ENCODE assay signal across 2 cellular contexts in the genomic region with DNA sequence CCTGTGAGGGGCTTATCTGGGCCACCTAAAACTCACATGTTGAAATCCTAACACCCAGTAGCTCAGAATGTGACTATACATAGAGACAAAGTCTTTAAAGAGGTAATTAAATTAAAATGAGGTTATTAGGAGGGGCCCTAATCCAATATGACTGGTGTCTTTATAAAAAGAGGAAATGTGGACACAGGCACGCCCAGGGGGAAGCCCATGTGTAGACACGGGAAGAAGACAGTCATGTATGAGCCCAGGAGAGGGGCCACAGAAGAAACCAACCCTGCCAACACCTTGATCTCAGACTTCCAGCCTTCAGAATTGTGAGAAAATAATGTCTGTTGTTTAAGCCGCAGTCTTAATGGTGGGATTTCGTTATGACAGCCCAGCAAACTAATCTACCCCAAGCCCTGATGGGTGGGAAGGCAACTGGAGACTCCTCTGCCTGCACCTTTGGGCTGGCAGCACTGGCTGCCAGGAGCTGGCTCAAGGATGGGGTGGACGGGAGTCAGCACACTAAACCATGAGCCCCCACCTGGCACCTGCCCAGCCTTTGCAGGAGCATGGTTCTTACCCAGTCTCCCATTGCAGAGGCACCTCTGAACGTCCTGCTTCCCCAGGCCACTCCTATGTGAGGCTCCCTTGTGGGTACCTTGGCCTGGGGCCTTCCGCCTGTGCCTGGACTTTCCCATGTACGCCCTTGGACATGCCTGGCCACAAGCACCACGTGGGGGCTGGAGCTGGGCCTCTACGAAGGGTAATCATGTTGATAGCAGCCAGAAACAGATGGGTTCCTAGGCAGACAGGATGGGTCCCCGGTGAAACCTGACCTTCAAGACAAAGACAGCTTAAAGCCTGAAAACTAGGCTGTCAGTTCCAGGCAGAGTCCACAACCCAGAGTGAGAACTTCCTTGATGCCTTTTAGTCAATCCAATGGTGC.
TF ChIP-seq lines count a peak whose summit lies in the region.

No MANE protein-coding gene starts in this region.

TF ChIP-seq in GM12891, 5 proteins besides CTCF, POLR2A, EP300 and RAD21:
- peak; percentile 60 for TF ChIP-seq SPI1 (IDR thresholded peaks at IDR 0.05; ENCODE audit: low read depth, low read length)
- TF ChIP-seq POU2F2 (IDR thresholded peaks at IDR 0.05; ENCODE audit: low read depth, low read length), result no peak
- no peak for TF ChIP-seq POLR2AphosphoS5 (IDR thresholded peaks at IDR 0.05; ENCODE audit: low read depth, low read length)
- TF ChIP-seq PAX5 (IDR thresholded peaks at IDR 0.05; ENCODE audit: insufficient read depth, low read length, severe bottlenecking), result no peak
- no peak for TF ChIP-seq TAF1 (IDR thresholded peaks at IDR 0.05; ENCODE audit: low read depth, low read length)
TF ChIP-seq in GM12891: peak in this region for 1.

TF ChIP-seq in GM12878, 131 proteins besides CTCF, POLR2A, EP300 and RAD21:
- TF ChIP-seq, protein P1, sequence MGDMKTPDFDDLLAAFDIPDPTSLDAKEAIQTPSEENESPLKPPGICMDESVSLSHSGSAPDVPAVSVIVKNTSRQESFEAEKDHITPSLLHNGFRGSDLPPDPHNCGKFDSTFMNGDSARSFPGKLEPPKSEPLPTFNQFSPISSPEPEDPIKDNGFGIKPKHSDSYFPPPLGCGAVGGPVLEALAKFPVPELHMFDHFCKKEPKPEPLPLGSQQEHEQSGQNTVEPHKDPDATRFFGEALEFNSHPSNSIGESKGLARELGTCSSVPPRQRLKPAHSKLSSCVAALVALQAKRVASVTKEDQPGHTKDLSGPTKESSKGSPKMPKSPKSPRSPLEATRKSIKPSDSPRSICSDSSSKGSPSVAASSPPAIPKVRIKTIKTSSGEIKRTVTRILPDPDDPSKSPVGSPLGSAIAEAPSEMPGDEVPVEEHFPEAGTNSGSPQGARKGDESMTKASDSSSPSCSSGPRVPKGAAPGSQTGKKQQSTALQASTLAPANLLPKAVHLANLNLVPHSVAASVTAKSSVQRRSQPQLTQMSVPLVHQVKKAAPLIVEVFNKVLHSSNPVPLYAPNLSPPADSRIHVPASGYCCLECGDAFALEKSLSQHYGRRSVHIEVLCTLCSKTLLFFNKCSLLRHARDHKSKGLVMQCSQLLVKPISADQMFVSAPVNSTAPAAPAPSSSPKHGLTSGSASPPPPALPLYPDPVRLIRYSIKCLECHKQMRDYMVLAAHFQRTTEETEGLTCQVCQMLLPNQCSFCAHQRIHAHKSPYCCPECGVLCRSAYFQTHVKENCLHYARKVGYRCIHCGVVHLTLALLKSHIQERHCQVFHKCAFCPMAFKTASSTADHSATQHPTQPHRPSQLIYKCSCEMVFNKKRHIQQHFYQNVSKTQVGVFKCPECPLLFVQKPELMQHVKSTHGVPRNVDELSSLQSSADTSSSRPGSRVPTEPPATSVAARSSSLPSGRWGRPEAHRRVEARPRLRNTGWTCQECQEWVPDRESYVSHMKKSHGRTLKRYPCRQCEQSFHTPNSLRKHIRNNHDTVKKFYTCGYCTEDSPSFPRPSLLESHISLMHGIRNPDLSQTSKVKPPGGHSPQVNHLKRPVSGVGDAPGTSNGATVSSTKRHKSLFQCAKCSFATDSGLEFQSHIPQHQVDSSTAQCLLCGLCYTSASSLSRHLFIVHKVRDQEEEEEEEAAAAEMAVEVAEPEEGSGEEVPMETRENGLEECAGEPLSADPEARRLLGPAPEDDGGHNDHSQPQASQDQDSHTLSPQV (IDR thresholded peaks at IDR 0.05), result no peak
- TF ChIP-seq SPI1 (IDR thresholded peaks at IDR 0.05; ENCODE audit: borderline replicate concordance, insufficient read depth, low read depth, low read length) (peak; percentile 63; the same call in 1 of the 2 replicates), HDGF (IDR thresholded peaks at IDR 0.05) (no peak)
